Comparison of ENCODE assay signal across 1 cellular context in genomic region chr3:11224870-11225251, GRCh38.
TF ChIP-seq lines count a peak whose summit lies in the region.

No MANE protein-coding gene starts in this region.

TF ChIP-seq in endothelial cell of umbilical vein, 7 proteins besides CTCF, POLR2A, EP300 and RAD21 (continued from another document):
- TF ChIP-seq GATA2 (IDR thresholded peaks at IDR 0.05; ENCODE audit: insufficient read depth, insufficient read length, low read depth, low read length), result no peak
- no peak for TF ChIP-seq MYC (IDR thresholded peaks at IDR 0.05; ENCODE audit: low read depth, low read length)
- TF ChIP-seq MAX (IDR thresholded peaks at IDR 0.05; ENCODE audit: insufficient read depth, insufficient read length), result no peak
- no peak for TF ChIP-seq EZH2 (IDR thresholded peaks at IDR 0.05; ENCODE audit: borderline replicate concordance, low read depth, low read length, severe bottlenecking)
- no peak for TF ChIP-seq POLR2AphosphoS5 (IDR thresholded peaks at IDR 0.05; ENCODE audit: insufficient read depth, low read depth, low read length)
